Comparison of ENCODE assay signal across 24 cellular contexts in the genomic region with DNA sequence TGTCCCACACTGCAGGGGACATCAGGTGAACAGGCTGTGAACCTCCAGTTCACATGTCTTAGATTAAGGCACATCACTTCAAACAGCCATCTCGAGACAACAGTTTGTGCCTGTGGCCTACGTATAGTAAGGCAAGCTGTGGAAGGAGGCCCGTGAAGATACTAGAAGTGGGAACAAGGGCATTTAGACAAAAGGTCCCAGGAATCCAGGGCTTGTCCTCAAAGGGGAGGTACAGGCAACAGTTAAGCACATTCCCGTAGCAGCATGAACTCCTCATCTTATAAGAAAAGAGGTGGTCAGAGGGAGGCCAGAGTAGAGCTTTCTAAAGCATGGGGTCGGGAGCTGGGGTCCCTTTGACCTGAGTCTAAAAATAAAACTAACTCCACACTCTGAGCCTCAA.
"Had no signal": no experiment of that assay in that cellular context is flagged by ENCODE, and none has a peak within 500 bp of the region (broad histone marks: within the 10 kb centered on the region; RNA-seq: fewer than 3 reads in every experiment).

No MANE protein-coding gene starts in this region.

- H3K36me3 Mint-ChIP-seq: activated CD4-positive, alpha-beta memory T cell treated with anti-CD3 and anti-CD28 coated beads for 36 hours; activated naive CD4-positive, alpha-beta T cell treated with anti-CD3 and anti-CD28 coated beads, Interleukin-2, amount 50 U/mL, for 72 hours had no signal

- ATAC-seq: activated naive CD4-positive, alpha-beta T cell treated with anti-CD3 and anti-CD28 coated beads, Interleukin-2, amount 50 U/mL, for 72 hours; activated naive CD8-positive, alpha-beta T cell treated with anti-CD3 and anti-CD28 coated beads, Interleukin-2, amount 50 U/mL, for 24 hours; activated T-cell treated with anti-CD3 and anti-CD28 coated beads, Interleukin-2, amount 50 U/mL, for 4 hours; body of pancreas; PC-3; T-helper 17 cell had no signal

- H3K27me3 ChIP-seq: ascending aorta, body of pancreas had no signal

- H3K27ac ChIP-seq: ascending aorta, body of pancreas had no signal

- H3K36me3 ChIP-seq: ascending aorta had no signal

- DNase-seq: activated CD4-positive, alpha-beta memory T cell treated with anti-CD3 and anti-CD28 coated beads for 36 hours; activated CD4-positive, alpha-beta T cell treated with anti-CD3 and anti-CD28 coated beads, Interleukin-2, amount 10 ng/mL, durations not matched to agents 7 days and 5 days; activated CD4-positive, CD25-positive, alpha-beta regulatory T cell; activated CD8-positive, alpha-beta memory T cell treated with anti-CD3 and anti-CD28 coated beads for 24 hours; activated effector memory CD4-positive, alpha-beta T cell treated with anti-CD3 and anti-CD28 coated beads, Interleukin-2, amount 50 U/mL, for 16 hours; activated naive CD4-positive, alpha-beta T cell treated with Interleukin-2 at 50 U/mL for 16 hours; activated naive CD8-positive, alpha-beta T cell treated with anti-CD3 and anti-CD28 coated beads, Interleukin-2, amount 50 U/mL, for 24 hours; activated T-cell treated with anti-CD3 and anti-CD28 coated beads, Interleukin-2, amount 50 U/mL, for 4 hours; amniotic stem cell; body of pancreas; central memory CD4-positive, alpha-beta T cell; Kasumi-1; NCI-H1105 treated with DMSO at 0.1 percent for 48 hours; NCI-H146; NCI-H1930; NCI-H345; NCI-H510A; NCI-H526 treated with DMSO at 0.1 percent for 48 hours; PC-3; SIG-M5; T-helper 17 cell; T-helper 9 cell had no signal

- H3K4me3 ChIP-seq: ascending aorta, body of pancreas had no signal

- H3K4me1 ChIP-seq: ascending aorta, body of pancreas had no signal

- H3K4me1 Mint-ChIP-seq: activated CD4-positive, alpha-beta T cell treated with anti-CD3 and anti-CD28 coated beads, Interleukin-2, amount 10 ng/mL, durations not matched to agents 7 days and 5 days; activated naive CD8-positive, alpha-beta T cell treated with anti-CD3 and anti-CD28 coated beads, Interleukin-2, amount 50 U/mL, for 24 hours; T-helper 17 cell had no signal

- H3K9me3 Mint-ChIP-seq: activated CD4-positive, alpha-beta memory T cell treated with anti-CD3 and anti-CD28 coated beads for 36 hours; activated CD4-positive, alpha-beta T cell treated with anti-CD3 and anti-CD28 coated beads, Interleukin-2, amount 10 ng/mL, durations not matched to agents 7 days and 5 days; activated naive CD4-positive, alpha-beta T cell treated with anti-CD3 and anti-CD28 coated beads, Interleukin-2, amount 50 U/mL, for 72 hours; activated naive CD8-positive, alpha-beta T cell treated with anti-CD3 and anti-CD28 coated beads, Interleukin-2, amount 50 U/mL, for 24 hours; activated T-cell treated with anti-CD3 and anti-CD28 coated beads, Interleukin-2, amount 50 U/mL, for 4 hours had no signal

- H3K27ac Mint-ChIP-seq: activated CD4-positive, alpha-beta memory T cell treated with anti-CD3 and anti-CD28 coated beads for 36 hours; activated CD4-positive, alpha-beta T cell treated with anti-CD3 and anti-CD28 coated beads, Interleukin-2, amount 10 ng/mL, durations not matched to agents 7 days and 5 days; activated naive CD4-positive, alpha-beta T cell treated with anti-CD3 and anti-CD28 coated beads, Interleukin-2, amount 50 U/mL, for 72 hours; activated naive CD8-positive, alpha-beta T cell treated with anti-CD3 and anti-CD28 coated beads, Interleukin-2, amount 50 U/mL, for 24 hours; T-helper 17 cell had no signal

- H3K9me3 ChIP-seq: ascending aorta, body of pancreas had no signal

- H3K4me3 Mint-ChIP-seq: activated CD4-positive, alpha-beta memory T cell treated with anti-CD3 and anti-CD28 coated beads for 36 hours; activated CD4-positive, alpha-beta T cell treated with anti-CD3 and anti-CD28 coated beads, Interleukin-2, amount 10 ng/mL, durations not matched to agents 7 days and 5 days; activated naive CD8-positive, alpha-beta T cell treated with anti-CD3 and anti-CD28 coated beads, Interleukin-2, amount 50 U/mL, for 24 hours; activated T-cell treated with anti-CD3 and anti-CD28 coated beads, Interleukin-2, amount 50 U/mL, for 4 hours; T-helper 17 cell had no signal
